8 cellular contexts compared by ENCODE assay signal in the genomic region with DNA sequence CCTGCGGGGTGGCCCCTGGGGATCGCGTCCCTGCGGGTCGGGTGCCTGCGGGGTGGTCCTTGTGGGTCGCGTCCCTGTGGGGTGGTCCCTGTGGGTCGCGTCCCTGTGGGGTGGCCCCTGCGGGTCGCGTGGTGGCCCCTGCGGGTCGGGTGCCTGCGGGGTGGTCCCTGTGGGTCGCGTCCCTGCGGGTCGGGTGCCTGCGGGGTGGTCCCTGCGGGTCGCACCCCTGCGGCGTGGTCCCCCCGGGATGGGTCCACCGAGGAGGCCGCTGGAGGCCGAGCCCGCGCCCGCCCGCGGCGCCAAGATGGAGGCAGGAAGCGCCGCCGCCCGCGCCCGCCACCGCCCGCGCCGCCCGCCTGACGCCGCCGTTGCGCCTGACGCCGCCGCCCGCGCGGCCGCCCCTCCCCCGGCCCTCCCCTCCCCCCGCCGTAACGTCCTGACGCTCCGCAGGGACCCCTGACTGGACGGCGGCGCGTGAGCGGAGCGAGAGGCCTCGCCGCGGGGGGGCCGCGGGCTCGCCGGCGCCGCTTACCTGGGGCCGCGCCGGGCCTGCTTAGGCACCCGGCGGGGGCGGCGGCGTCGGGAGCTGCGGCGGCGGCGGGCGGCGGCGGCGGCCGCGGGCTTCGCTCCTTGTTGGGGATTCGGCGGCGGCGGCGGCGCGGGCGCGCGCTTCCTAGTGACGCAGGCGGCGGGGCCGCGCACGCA. TPM values are rescaled to one million over a fixed set of nuclear protein-coding genes. Genes with fewer than 3 reads are reported as not detected.
DNase-seq lines count a peak whose midpoint lies in the region; ATAC-seq, FAIRE-seq and TF ChIP-seq lines count a peak whose summit lies in the region.

A gene with protein sequence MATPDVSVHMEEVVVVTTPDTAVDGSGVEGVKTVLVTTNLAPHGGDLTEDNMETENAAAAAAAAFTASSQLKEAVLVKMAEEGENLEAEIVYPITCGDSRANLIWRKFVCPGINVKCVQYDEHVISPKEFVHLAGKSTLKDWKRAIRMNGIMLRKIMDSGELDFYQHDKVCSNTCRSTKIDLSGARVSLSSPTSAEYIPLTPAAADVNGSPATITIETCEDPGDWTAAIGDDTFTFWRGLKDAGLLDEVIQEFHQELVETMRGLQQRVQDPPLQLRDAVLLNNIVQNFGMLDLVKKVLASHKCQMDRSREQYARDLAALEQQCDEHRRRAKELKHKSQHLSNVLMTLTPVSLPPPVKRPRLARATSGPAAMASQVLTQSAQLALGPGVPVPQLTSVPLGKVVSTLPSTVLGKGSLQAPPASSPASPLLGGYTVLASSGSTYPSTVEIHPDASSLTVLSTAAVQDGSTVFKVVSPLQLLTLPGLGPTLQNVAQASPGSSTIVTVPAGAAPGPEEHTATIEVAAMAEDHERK (minus strand): TSS at position 678 of the 705 bp plus-strand sequence. CDS start 7,704 bp downstream, outside the sequence.

- H3F3A ChIP-seq in MM.1S (ENCODE audit: insufficient read depth, low read length), result no peaks in the 10 kb centered on the region

- TF ChIP-seq CTCF in MM.1S (IDR thresholded peaks at IDR 0.05; ENCODE audit: low read length) (no peak), astrocyte of the spinal cord (IDR thresholded peaks at IDR 0.05; ENCODE audit: low read depth, low read length) (no peak), gastrocnemius medialis (IDR thresholded peaks at IDR 0.05 in 4 of 5, conservative IDR thresholded peaks at IDR 0.05 in 1 of 5) (no peak)

- no CpG with 5 or more reads among the region's 114 CpGs for WGBS in iPS DF 6.9 (ENCODE audit: insufficient coverage, insufficient read length)

- H3K4me3 ChIP-seq in GM08714 (ENCODE audit: low read length) (peak within 1 kb of the TSS; percentile 94), MM.1S (ENCODE audit: low read length) (peak within 1 kb of the TSS; percentile 87), astrocyte of the spinal cord (ENCODE audit: low read depth, low read length) (peak within 1 kb of the TSS; percentile 89), iPS DF 6.9 (ENCODE audit: low read length) (peak within 1 kb of the TSS; percentile 81), gastrocnemius medialis (peak within 1 kb of the TSS; percentile 72 to 99 (median 92))

- H3K4me1 ChIP-seq in MM.1S (ENCODE audit: low read length), result no peaks in the 10 kb centered on the region
- peaks cover 3% of the 10 kb centered on the region for H3K4me1 ChIP-seq in iPS DF 6.9 (ENCODE audit: control insufficient read depth, insufficient read depth, low read length)
- peaks cover 16 to 23% of the 10 kb centered on the region in 2 donors for H3K4me1 ChIP-seq in gastrocnemius medialis

- H3K4me2 ChIP-seq in MM.1S (ENCODE audit: low read depth, low read length), result peak within 1 kb of the TSS; percentile 99

- no peaks in the 10 kb centered on the region for H3K36me3 ChIP-seq in MM.1S (replicated peaks; ENCODE audit: insufficient read depth, low read length)
- no peaks in the 10 kb centered on the region for H3K36me3 ChIP-seq in iPS DF 6.9 (ENCODE audit: control insufficient read depth, insufficient read depth, low read length)
- no peaks in the 10 kb centered on the region for H3K36me3 ChIP-seq in gastrocnemius medialis

- H3K9me3 Mint-ChIP-seq in T-cell, result no peaks in the 10 kb centered on the region

- no peaks in the 10 kb centered on the region for H3K9me3 ChIP-seq in MM.1S (replicated peaks; ENCODE audit: insufficient read depth, low read length)
- no peaks in the 10 kb centered on the region for H3K9me3 ChIP-seq in iPS DF 6.9 (ENCODE audit: control insufficient read depth, insufficient read depth, low read length)
- H3K9me3 ChIP-seq in gastrocnemius medialis, result no peaks in the 10 kb centered on the region

- CTCF ChIA-PET in T-cell (lab: Charles Lee), result interaction anchor here in 1 of 2 donors (0.6 to 1.7 kb wide), 3 partner anchors 8 to 15 kb away, joined by 3 to 9 read pairs (median 4); no protein-coding TSS in a partner anchor

- peak within 1 kb of the TSS; percentile 77 for H2AFZ ChIP-seq in MM.1S (ENCODE audit: low read length)

- H3K27ac Mint-ChIP-seq in T-cell, result peak within 1 kb of the TSS; percentile 97 to 99

- POLR2A ChIA-PET in T-cell (lab: Charles Lee), result interaction anchor here in 1 of 2 donors (1.2 kb wide), 1 partner anchor 15 kb away, joined by 21 read pairs; no protein-coding TSS in a partner anchor

- ATAC-seq in T-cell (replicated peaks in 1 of 4), result peak; percentile 60 to 72 (median 69)
- ATAC-seq in gastrocnemius medialis, result peak; percentile 85 to 89

- no peak for FAIRE-seq in H54 (lab: Jason Lieb, UNC)

- peaks cover 60% of the 10 kb centered on the region for H3K79me2 ChIP-seq in MM.1S (ENCODE audit: low read length)

- in situ Hi-C loops in astrocyte of the spinal cord (cut with HindIII; ENCODE audit: low sequenced_read_pairs) (no loop called here), gastrocnemius medialis (cut with MboI; ENCODE audit: low sequenced_read_pairs in 4 of 4) (loop anchor here in 1 of 4 donors (25.0 kb wide), 1 partner anchor 89 kb away; the partner anchor contains the start of genes PTK6 and SRMS)

- H3K9me2 ChIP-seq in MM.1S (replicated peaks; ENCODE audit: insufficient read depth, low read length), result no peaks in the 10 kb centered on the region

- TF ChIP-seq POLR2A in H54 (IDR thresholded peaks at IDR 0.05; ENCODE audit: low read depth, low read length), result peak; percentile 68; the same call in 1 of the 2 replicates
- TF ChIP-seq POLR2A in gastrocnemius medialis (IDR thresholded peaks at IDR 0.05), result peak; percentile 74 to 82

- H3K36me3 Mint-ChIP-seq in T-cell, result peaks cover 13% of the 10 kb centered on the region

- peak within 1 kb of the TSS; percentile 98 to 99 (median 99) for H3K4me3 Mint-ChIP-seq in T-cell

- H3K4me1 Mint-ChIP-seq in T-cell, result peaks cover 43 to 50% (median 50%) of the 10 kb centered on the region in 3 donors

- DNase-seq in H54 (ENCODE audit: insufficient read length, low spot score) (peak; percentile 80), MM.1S (peak; percentile 68), T-cell (peak in 28 of 34 experiments; percentile 29 to 96 (median 62)), astrocyte of the spinal cord (ENCODE audit: low read depth, low spot score) (no peak), iPS DF 6.9 (ENCODE audit: low read depth, low spot score) (no peak), gastrocnemius medialis (peak; percentile 62 to 76), EL (no peak)

- H3K27me3 Mint-ChIP-seq in T-cell, result no peaks in the 10 kb centered on the region

- peaks cover 4% of the 10 kb centered on the region; the same call in 1 of the 2 replicates for H4K20me1 ChIP-seq in MM.1S (ENCODE audit: insufficient read depth, low read length)

- H3K9ac ChIP-seq in MM.1S (ENCODE audit: low read length), result peak within 1 kb of the TSS; percentile 98

- H3K27ac ChIP-seq in MM.1S (ENCODE audit: low read length) (peak within 1 kb of the TSS; percentile 68; the same call in 1 of the 2 replicates), iPS DF 6.9 (ENCODE audit: low read length) (no peak within 1 kb of the TSS), gastrocnemius medialis (peak within 1 kb of the TSS; percentile 90 to 99 (median 96))

- H3K27me3 ChIP-seq in MM.1S (replicated peaks; ENCODE audit: insufficient read depth, low read length) (no peaks in the 10 kb centered on the region), iPS DF 6.9 (ENCODE audit: control insufficient read depth, insufficient read depth, low read length) (no peaks in the 10 kb centered on the region), gastrocnemius medialis (no peaks in the 10 kb centered on the region)

- intact Hi-C loops in gastrocnemius medialis (cut with DNase I; ENCODE audit: low total_unique reads), result loop anchor here (1.0 to 10.0 kb wide), 7 partner anchors 15 to 438 kb away; partner anchors contain the start of genes ABHD16B, PRPF6, RTEL1 and TCEA2

RNA-seq across cellular contexts. Expression of the gene that starts here (rescaled TPM):
- total RNA-seq in T-cell (10 to 100 TPM; 20.7 to 30.3 (median 29.0) TPM), gastrocnemius medialis (10 to 100 TPM in 1 of 4 donors, 1 to 10 TPM in 3; 6.1 to 14.3 (median 6.8) TPM)

Comparison
In these comparisons a context has a peak if more than half of its experiments do, and no peak if none do; other contexts are left out.
1. DNase-seq: peak in H54 (single experiment), MM.1S (single experiment), T-cell (28 of 34) and gastrocnemius medialis (2 of 2); none in astrocyte of the spinal cord (single experiment), iPS DF 6.9 (single experiment) and EL (single experiment).
2. Peak in every context shown above with its lines, with median percentiles within 50 percentile points of each other: H3K4me3 ChIP-seq.